Comparison of ENCODE assay signal across 9 cellular contexts in genomic region chr7:134613623-134614347, GRCh38. TPM values are rescaled to one million over a fixed set of nuclear protein-coding genes. Genes with fewer than 3 reads are reported as not detected.
DNase-seq lines count a peak whose midpoint lies in the region; ATAC-seq and TF ChIP-seq lines count a peak whose summit lies in the region.
"Had no signal": no experiment of that assay in that cellular context is flagged by ENCODE, and none has a peak within 500 bp of the region (broad histone marks: within the 10 kb centered on the region; RNA-seq: fewer than 3 reads in every experiment).

No MANE protein-coding gene starts in this region.

- ATAC-seq in HG03196 (IDR thresholded peaks at IDR 0.05; ENCODE audit: unreplicated experiment) (no peak), GM18498 (IDR thresholded peaks at IDR 0.05; ENCODE audit: unreplicated experiment) (no peak)

- DNase-seq in DMS53 (lab: John Stamatoyannopoulos, UW): peak; percentile 24
- DNase-seq in DMS53 treated with DMSO at 0.1 percent for 48 hours (lab: John Stamatoyannopoulos, UW; ENCODE audit: unreplicated experiment): no peak
- no peak for DNase-seq in SK-N-SH
- peak; percentile 97 for DNase-seq in fibroblast of the conjunctiva (ENCODE audit: low read depth)
- DNase-seq in smooth muscle cell of the brain vasculature (ENCODE audit: low read depth, low spot score): peak; percentile 91
- no peak for DNase-seq in NCI-H1930 (lab: John Stamatoyannopoulos, UW)

- peak overlapping the region in 1 of 2 experiments; percentile 98; a peak in 2 of 4 replicates for H3K27ac ChIP-seq in SK-N-SH (ENCODE audit: low read depth in 2 of 2, low read length in 1 of 2)
- H3K27ac ChIP-seq: 22Rv1 had no signal

- peak overlapping the region; percentile 62 for H3K9ac ChIP-seq in SK-N-SH

- peak overlapping the region; percentile 38 for H3K4me2 ChIP-seq in SK-N-SH

- POLR2A ChIA-PET in SK-N-SH (lab: Yijun Ruan, JAX): no interaction called here

- no peaks in the 10 kb centered on the region for H3K36me3 ChIP-seq in SK-N-SH (replicated peaks in 1 of 2; ENCODE audit: control insufficient read depth in 1 of 2, insufficient read depth in 2 of 2, low read length in 1 of 2)

- peaks cover 41% of the 10 kb centered on the region for H3F3A ChIP-seq in SK-N-SH (replicated peaks; ENCODE audit: insufficient read depth)

- CTCF ChIA-PET in SK-N-SH (lab: Yijun Ruan, JAX): interaction anchor here (1.0 to 2.4 kb wide), 3 partner anchors 11 to 67 kb away, joined by 3 to 15 read pairs (median 3); no protein-coding TSS in a partner anchor

- TF ChIP-seq CTCF in SK-N-SH (IDR thresholded peaks at IDR 0.05): peak; percentile 26

- 9% methylated on average over 3 of the region's 3 CpGs for WGBS in SK-N-SH (ENCODE audit: low lambda C conversion rate)

- TF ChIP-seq RAD21 in SK-N-SH (IDR thresholded peaks at IDR 0.05; ENCODE audit: low read length): no peak

- H2AFZ ChIP-seq in SK-N-SH (ENCODE audit: low read depth): peak overlapping the region; percentile 24

- no peaks in the 10 kb centered on the region for H4K20me1 ChIP-seq in SK-N-SH (ENCODE audit: insufficient read depth)

- no peaks in the 10 kb centered on the region for H3K9me2 ChIP-seq in SK-N-SH

- peak in 1 of 2 experiments; percentile 80; a peak in 2 of 4 replicates for TF ChIP-seq EP300 in SK-N-SH (IDR thresholded peaks at IDR 0.05; ENCODE audit: borderline replicate concordance in 1 of 2, low read depth in 1 of 2, low read length in 1 of 2)

- H3K27me3 ChIP-seq in SK-N-SH (ENCODE audit: insufficient read depth): no peaks in the 10 kb centered on the region

- peaks cover 0 to 21% of the 10 kb centered on the region in 2 experiments; a peak in 2 of 4 replicates for H3K4me1 ChIP-seq in SK-N-SH (ENCODE audit: control insufficient read depth in 1 of 2, insufficient read depth in 2 of 2, low read depth in 1 of 2, low read length in 1 of 2)

- no peaks in the 10 kb centered on the region for H3K79me2 ChIP-seq in SK-N-SH (ENCODE audit: insufficient read depth)

- H3K4me3 ChIP-seq in SK-N-SH (ENCODE audit: low read depth in 2 of 2, low read length in 1 of 2): no peak overlapping the region; a peak in 1 of 4 replicates

- no peaks in the 10 kb centered on the region for H3K9me3 ChIP-seq in SK-N-SH

TF ChIP-seq in SK-N-SH, 30 proteins besides CTCF, POLR2A, EP300 and RAD21 (continues in another document):
- TF ChIP-seq NFIC (IDR thresholded peaks at IDR 0.05; ENCODE audit: borderline replicate concordance) (peak; percentile 90), FOXM1 (IDR thresholded peaks at IDR 0.05; ENCODE audit: low read depth) (0 out of 2 replicates have a peak, but pooled peaks have one; percentile 74), SIN3A (IDR thresholded peaks at IDR 0.05; ENCODE audit: borderline replicate concordance, low read depth, low read length) (no peak), FOXJ3 (CRISPR knock-in tag; IDR thresholded peaks at IDR 0.05) (no peak), TCF12 (IDR thresholded peaks at IDR 0.05) (peak; percentile 75), YY1 (IDR thresholded peaks at IDR 0.05; ENCODE audit: low read depth) (no peak), RXRA (IDR thresholded peaks at IDR 0.05; ENCODE audit: borderline replicate concordance, low read depth) (no peak; the same call in 1 of the 2 replicates), EZH2phosphoT487 (IDR thresholded peaks at IDR 0.05; ENCODE audit: borderline replicate concordance, low read depth) (no peak), TAF1 (IDR thresholded peaks at IDR 0.05; ENCODE audit: borderline replicate concordance, low read depth, low read length) (no peak), RFX5 (IDR thresholded peaks at IDR 0.05; ENCODE audit: low read length) (no peak), JUND (IDR thresholded peaks at IDR 0.05) (peak; percentile 71), MXI1 (IDR thresholded peaks at IDR 0.05; ENCODE audit: low read depth, low read length) (no peak), RCOR1 (IDR thresholded peaks at IDR 0.05; ENCODE audit: low read length) (no peak), GATA2 (CRISPR knock-in tag; IDR thresholded peaks at IDR 0.05) (no peak), POLR2AphosphoS5 (IDR thresholded peaks at IDR 0.05; ENCODE audit: low read depth, low read length) (peak; percentile 24; the same call in 1 of the 2 replicates), FOSL2 (IDR thresholded peaks at IDR 0.05; ENCODE audit: borderline replicate concordance, low read depth) (peak; percentile 72), ZBTB33 (IDR thresholded peaks at IDR 0.05; ENCODE audit: borderline replicate concordance, low read depth) (peak; percentile 51; the same call in 1 of the 2 replicates), NRF1 (IDR thresholded peaks at IDR 0.05; ENCODE audit: low read depth, low read length) (no peak), TEAD4 (IDR thresholded peaks at IDR 0.05; ENCODE audit: borderline replicate concordance, insufficient read depth) (peak; percentile 40; the same call in 1 of the 2 replicates), PBX3 (IDR thresholded peaks at IDR 0.05) (peak; percentile 58), MEF2A (IDR thresholded peaks at IDR 0.05; ENCODE audit: borderline replicate concordance, low read depth) (peak; percentile 33; the same call in 1 of the 2 replicates), ELF1 (IDR thresholded peaks at IDR 0.05) (no peak), CHD2 (IDR thresholded peaks at IDR 0.05; ENCODE audit: low read length, partially characterized antibody) (no peak)
- TF ChIP-seq, protein P1, sequence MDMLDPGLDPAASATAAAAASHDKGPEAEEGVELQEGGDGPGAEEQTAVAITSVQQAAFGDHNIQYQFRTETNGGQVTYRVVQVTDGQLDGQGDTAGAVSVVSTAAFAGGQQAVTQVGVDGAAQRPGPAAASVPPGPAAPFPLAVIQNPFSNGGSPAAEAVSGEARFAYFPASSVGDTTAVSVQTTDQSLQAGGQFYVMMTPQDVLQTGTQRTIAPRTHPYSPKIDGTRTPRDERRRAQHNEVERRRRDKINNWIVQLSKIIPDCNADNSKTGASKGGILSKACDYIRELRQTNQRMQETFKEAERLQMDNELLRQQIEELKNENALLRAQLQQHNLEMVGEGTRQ (IDR thresholded peaks at IDR 0.05; ENCODE audit: borderline replicate concordance, low read depth, low read length): no peak
- TF ChIP-seq, protein P2, sequence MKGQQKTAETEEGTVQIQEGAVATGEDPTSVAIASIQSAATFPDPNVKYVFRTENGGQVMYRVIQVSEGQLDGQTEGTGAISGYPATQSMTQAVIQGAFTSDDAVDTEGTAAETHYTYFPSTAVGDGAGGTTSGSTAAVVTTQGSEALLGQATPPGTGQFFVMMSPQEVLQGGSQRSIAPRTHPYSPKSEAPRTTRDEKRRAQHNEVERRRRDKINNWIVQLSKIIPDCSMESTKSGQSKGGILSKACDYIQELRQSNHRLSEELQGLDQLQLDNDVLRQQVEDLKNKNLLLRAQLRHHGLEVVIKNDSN (IDR thresholded peaks at IDR 0.05; ENCODE audit: borderline replicate concordance, low read depth): 0 out of 2 replicates have a peak, but pooled peaks have one; percentile 44
- TF ChIP-seq, protein P3, sequence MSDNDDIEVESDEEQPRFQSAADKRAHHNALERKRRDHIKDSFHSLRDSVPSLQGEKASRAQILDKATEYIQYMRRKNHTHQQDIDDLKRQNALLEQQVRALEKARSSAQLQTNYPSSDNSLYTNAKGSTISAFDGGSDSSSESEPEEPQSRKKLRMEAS (IDR thresholded peaks at IDR 0.05; ENCODE audit: low read depth): peak; percentile 66; the same call in 1 of the 2 replicates

RNA-seq across cellular contexts. Expression of gene BPGM, which starts 32.9 kb away (rescaled TPM):
- 12.4 and 17.4 TPM in 2 replicates for polyA plus RNA-seq in SK-N-SH (2012; rRNA removed)
- 20.2 and 28.4 TPM in 2 replicates for polyA plus RNA-seq in SK-N-SH (2012; cell fraction: cytosol; rRNA removed)
- 4.7 and 7.0 TPM in 2 replicates for polyA plus RNA-seq in SK-N-SH (2012; cell fraction: nucleus; rRNA removed)

Comparison
In these comparisons a context has a peak if more than half of its experiments do, and no peak if none do; other contexts are left out.
1. DNase-seq: peak in DMS53 (single experiment), fibroblast of the conjunctiva (single experiment) and smooth muscle cell of the brain vasculature (single experiment); none in DMS53 treated with DMSO at 0.1 percent for 48 hours (single experiment), SK-N-SH (single experiment) and NCI-H1930 (0 of 2).